Comparison of ENCODE assay signal across 14 cellular contexts in the genomic region with DNA sequence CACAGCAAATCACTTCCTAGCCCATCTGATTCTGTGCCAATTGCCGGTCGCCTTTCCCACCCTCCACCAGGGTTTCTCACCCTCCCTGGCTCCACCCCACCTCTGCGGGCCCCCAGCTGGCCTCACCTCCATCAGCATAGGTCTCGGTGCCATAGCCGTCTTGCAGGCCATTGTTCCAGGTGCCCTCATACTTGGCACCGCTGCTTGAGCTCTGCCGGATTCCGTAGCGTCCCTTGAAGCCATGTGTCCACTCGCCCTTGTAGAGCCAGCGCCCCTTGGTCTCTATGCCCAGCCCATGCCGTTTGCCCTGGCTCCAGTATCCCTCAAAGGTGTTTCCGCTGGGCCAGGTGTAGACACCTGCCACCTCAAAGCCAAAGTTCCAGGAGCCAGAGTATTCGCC. TPM values are rescaled to one million over a fixed set of nuclear protein-coding genes. Genes with fewer than 3 reads are reported as not detected.
DNase-seq lines count a peak whose midpoint lies in the region; ATAC-seq, FAIRE-seq and TF ChIP-seq lines count a peak whose summit lies in the region.
"Had no signal": no experiment of that assay in that cellular context is flagged by ENCODE, and none has a peak within 500 bp of the region (broad histone marks: within the 10 kb centered on the region; RNA-seq: fewer than 3 reads in every experiment).

No MANE protein-coding gene starts in this region.

- peak overlapping the region; percentile 81 to 86; a peak in 5 of 6 replicates for H3K27ac ChIP-seq in A549
- H3K27ac ChIP-seq in Peyer's patch: peak overlapping the region in 3 of 4 donors; percentile 26 to 86 (median 38)
- H3K27ac ChIP-seq in heart right ventricle: peak overlapping the region; percentile 79 to 98 (median 93)

- no peaks in the 10 kb centered on the region for H3K27me3 Mint-ChIP-seq in osteocyte (ENCODE audit: unreplicated experiment)

- POLR2A ChIA-PET in A549 (lab: Yijun Ruan, JAX): no interaction called here

- peak overlapping the region; percentile 78 for H3K4me3 Mint-ChIP-seq in osteocyte (ENCODE audit: unreplicated experiment)
- H3K4me3 Mint-ChIP-seq: activated T-cell treated with anti-CD3 and anti-CD28 coated beads, Interleukin-2, amount 50 U/mL, for 4 hours had no signal

- TF ChIP-seq POLR2A in A549 (IDR thresholded peaks at IDR 0.05; ENCODE audit: low read length) (no peak), Peyer's patch (IDR thresholded peaks at IDR 0.05) (no peak), erythroblast (IDR thresholded peaks at IDR 0.05; ENCODE audit: low read length) (no peak)

- no peaks in the 10 kb centered on the region for H3K36me3 Mint-ChIP-seq in osteocyte (ENCODE audit: unreplicated experiment)

- ATAC-seq in A549 (no peak), heart right ventricle (peak in 6 of 8 donors; percentile 1 to 43 (median 18)), GM18861 (IDR thresholded peaks at IDR 0.05; ENCODE audit: unreplicated experiment) (no peak), HG02938 (IDR thresholded peaks at IDR 0.05; ENCODE audit: unreplicated experiment) (no peak)

- H3K4me3 ChIP-seq in A549 (peak overlapping the region; percentile 48), Peyer's patch (peak overlapping the region in 3 of 4 donors; percentile 22 to 54 (median 53)), heart right ventricle (peak overlapping the region; percentile 20 to 73 (median 60))

- peaks cover 75% of the 10 kb centered on the region for H3K4me1 Mint-ChIP-seq in osteocyte (ENCODE audit: unreplicated experiment)

- DNase-seq in A549 (ENCODE audit: low read depth in 1 of 2, low spot score in 1 of 2): no peak
- no peak for DNase-seq in Peyer's patch
- DNase-seq in heart right ventricle: peak; percentile 20 to 21
- DNase-seq in osteocyte (ENCODE audit: extremely low spot score, unreplicated experiment): no peak
- DNase-seq in activated CD4-positive, alpha-beta T cell treated with anti-CD3 and anti-CD28 coated beads, Interleukin-2, amount 50 U/mL, for 1 hour: no peak
- DNase-seq in erythroblast (lab: John Stamatoyannopoulos, UW): no peak
- DNase-seq: activated T-cell treated with anti-CD3 and anti-CD28 coated beads, Interleukin-2, amount 50 U/mL, for 4 hours; anterior cingulate cortex; DMS79 treated with DMSO at 0.1 percent for 48 hours; NCI-H524 treated with DMSO at 0.1 percent for 48 hours; occipital lobe had no signal

- no peaks in the 10 kb centered on the region for H3K9me3 Mint-ChIP-seq in osteocyte (ENCODE audit: unreplicated experiment)
- H3K9me3 Mint-ChIP-seq: activated T-cell treated with anti-CD3 and anti-CD28 coated beads, Interleukin-2, amount 50 U/mL, for 4 hours had no signal

- H3K4me2 ChIP-seq in A549: peak overlapping the region; percentile 86

- 86% methylated on average over 14 of the region's 14 CpGs for WGBS in A549 (ENCODE audit: missing lambda C conversion rate)
- WGBS in heart right ventricle, 2 donors: 55 to 63% methylated on average over 14 of the region's 14 CpGs

- H3K4me1 ChIP-seq in A549: peaks cover 25% of the 10 kb centered on the region
- peaks cover 0 to 17% (median 2%) of the 10 kb centered on the region in 4 donors for H3K4me1 ChIP-seq in Peyer's patch
- peaks cover 6 to 62% (median 21%) of the 10 kb centered on the region in 9 donors for H3K4me1 ChIP-seq in heart right ventricle

- TF ChIP-seq RAD21 in A549 (conservative IDR thresholded peaks at IDR 0.05 in 1 of 2, IDR thresholded peaks at IDR 0.05 in 1 of 2): no peak

- CTCF ChIA-PET in A549 (lab: Yijun Ruan, JAX): interaction anchor here (0.6 to 4.5 kb wide), 2 partner anchors 28 to 70 kb away, joined by 3 to 54 read pairs; no protein-coding TSS in a partner anchor

- H3K9me3 ChIP-seq in A549 (no peaks in the 10 kb centered on the region), Peyer's patch (no peaks in the 10 kb centered on the region), heart right ventricle (no peaks in the 10 kb centered on the region)

- no peak for TF ChIP-seq CTCF in A549 (IDR thresholded peaks at IDR 0.05)
- TF ChIP-seq CTCF in Peyer's patch (IDR thresholded peaks at IDR 0.05): no peak
- no peak for TF ChIP-seq CTCF in heart right ventricle (IDR thresholded peaks at IDR 0.05)
- TF ChIP-seq CTCF in osteocyte (IDR thresholded peaks at IDR 0.05): no peak

- peak overlapping the region; percentile 77 for H3K27ac Mint-ChIP-seq in osteocyte (ENCODE audit: unreplicated experiment)

- no peak for TF ChIP-seq EP300 in A549 (IDR thresholded peaks at IDR 0.05)

- no peaks in the 10 kb centered on the region for H3K36me3 ChIP-seq in Peyer's patch
- H3K36me3 ChIP-seq in heart right ventricle: no peaks in the 10 kb centered on the region

- no peak for FAIRE-seq in A549 (lab: Jason Lieb, UNC)
- FAIRE-seq: endothelial cell of umbilical vein had no signal

- H3K27me3 ChIP-seq in Peyer's patch (no peaks in the 10 kb centered on the region), heart right ventricle (peaks cover 0 to 32% (median 0%) of the 10 kb centered on the region in 7 donors)

- intact Hi-C loops in heart right ventricle (cut with DNase I): loop anchor here in 7 of 10 donors (2.0 to 10.0 kb wide), 6 partner anchors 34 to 431 kb away; no protein-coding TSS in a partner anchor

TF ChIP-seq in A549, 52 proteins besides CTCF, POLR2A, EP300 and RAD21:
- TF ChIP-seq NFE2L2 (conservative IDR thresholded peaks at IDR 0.05; ENCODE audit: low read length): no peak
- no peak for TF ChIP-seq NPAS2 (CRISPR knock-in tag; IDR thresholded peaks at IDR 0.05; ENCODE audit: borderline replicate concordance)
- no peak for TF ChIP-seq HOXB5 (CRISPR knock-in tag; IDR thresholded peaks at IDR 0.05)
- TF ChIP-seq TFCP2L1 (CRISPR knock-in tag; IDR thresholded peaks at IDR 0.05): no peak
- no peak for TF ChIP-seq KDM1A (IDR thresholded peaks at IDR 0.05; ENCODE audit: low read depth)
- no peak for TF ChIP-seq ELK1 (IDR thresholded peaks at IDR 0.05; ENCODE audit: low read depth, low read length)
- no peak for TF ChIP-seq TP53 (CRISPR knock-in tag; IDR thresholded peaks at IDR 0.05)
- TF ChIP-seq POLR2AphosphoS2 (conservative IDR thresholded peaks at IDR 0.05; ENCODE audit: low read length): no peak
- no peak for TF ChIP-seq RCOR1 (IDR thresholded peaks at IDR 0.05; ENCODE audit: low read depth, low read length)
- TF ChIP-seq MAFK (IDR thresholded peaks at IDR 0.05; ENCODE audit: partially characterized antibody): no peak
- no peak for TF ChIP-seq HES2 (IDR thresholded peaks at IDR 0.05)
- TF ChIP-seq ZSCAN20 (CRISPR knock-in tag; IDR thresholded peaks at IDR 0.05): no peak
- TF ChIP-seq RARB (CRISPR knock-in tag; IDR thresholded peaks at IDR 0.05): no peak
- TF ChIP-seq MAZ (IDR thresholded peaks at IDR 0.05; ENCODE audit: borderline replicate concordance, low read depth, low read length): no peak
- TF ChIP-seq CHD2 (IDR thresholded peaks at IDR 0.05; ENCODE audit: low read length, partially characterized antibody): no peak
- TF ChIP-seq SMC3 (IDR thresholded peaks at IDR 0.05): no peak
- TF ChIP-seq, protein P1, sequence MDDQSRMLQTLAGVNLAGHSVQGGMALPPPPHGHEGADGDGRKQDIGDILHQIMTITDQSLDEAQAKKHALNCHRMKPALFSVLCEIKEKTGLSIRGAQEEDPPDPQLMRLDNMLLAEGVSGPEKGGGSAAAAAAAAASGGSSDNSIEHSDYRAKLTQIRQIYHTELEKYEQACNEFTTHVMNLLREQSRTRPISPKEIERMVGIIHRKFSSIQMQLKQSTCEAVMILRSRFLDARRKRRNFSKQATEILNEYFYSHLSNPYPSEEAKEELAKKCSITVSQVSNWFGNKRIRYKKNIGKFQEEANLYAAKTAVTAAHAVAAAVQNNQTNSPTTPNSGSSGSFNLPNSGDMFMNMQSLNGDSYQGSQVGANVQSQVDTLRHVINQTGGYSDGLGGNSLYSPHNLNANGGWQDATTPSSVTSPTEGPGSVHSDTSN (IDR thresholded peaks at IDR 0.05): no peak
- TF ChIP-seq GATA3 (IDR thresholded peaks at IDR 0.05; ENCODE audit: borderline replicate concordance): no peak
TF ChIP-seq in A549: peak in this region for 0.

RNA-seq across cellular contexts. Expression of gene JPH2, which starts 0.8 kb away (rescaled TPM):
- polyA plus RNA-seq in A549 (2011; rRNA removed): 0.83 and 1.0 TPM in 2 replicates
- 0.79 and 1.3 TPM in 2 replicates for polyA plus RNA-seq in A549 (2012; cell fraction: cytosol; rRNA removed)
- polyA plus RNA-seq in A549 (2012; cell fraction: nucleus; rRNA removed): 1.4 and 1.5 TPM in 2 replicates
- polyA plus RNA-seq in A549 (2017; fragmentation: RNase III; extraction: RNeasy Plus Mini Kit Qiagen cat#74134 plus additional on column Dnase treatment): 2.6 to 3.4 TPM (median 3.3 TPM) in 3 replicates
- polyA minus RNA-seq in A549 (2011; rRNA and poly(A)+ RNA removed): 1.2 and 1.8 TPM in 2 replicates
- total RNA-seq in Peyer's patch: 1 to 10 TPM; 1.2 to 8.0 (median 4.2) TPM
- total RNA-seq in heart right ventricle: 100 to 1,000 TPM in 9 of 10 donors, 10 to 100 TPM in 1; 97.2 to 215 (median 152) TPM
- polyA plus RNA-seq in heart right ventricle: 10 to 100 TPM; 61.9 to 94.7 TPM
- total RNA-seq in osteocyte: 14.2 and 16.5 TPM in 2 replicates
- total RNA-seq: activated T-cell treated with anti-CD3 and anti-CD28 coated beads, Interleukin-2, amount 50 U/mL, for 4 hours; endothelial cell of umbilical vein had no signal
- polyA plus RNA-seq: endothelial cell of umbilical vein had no signal

RNA-seq across cellular contexts. Expression of gene OSER1, which starts 24.4 kb away (rescaled TPM):
- polyA plus RNA-seq in A549 (2011; rRNA removed) (62.6 and 73.0 TPM in 2 replicates), A549 (2017; fragmentation: RNase III; extraction: RNeasy Plus Mini Kit Qiagen cat#74134 plus additional on column Dnase treatment) (46.7 to 50.4 TPM (median 47.5 TPM) in 3 replicates), heart right ventricle (10 to 100 TPM; 16.4 to 26.9 TPM)
- polyA plus RNA-seq in A549 (2012; cell fraction: cytosol; rRNA removed): 32.0 and 35.8 TPM in 2 replicates
- polyA plus RNA-seq in A549 (2012; cell fraction: nucleus; rRNA removed): 36.7 and 48.6 TPM in 2 replicates
- polyA minus RNA-seq in A549 (2011; rRNA and poly(A)+ RNA removed): 47.4 and 47.8 TPM in 2 replicates
- total RNA-seq in Peyer's patch (10 to 100 TPM; 37.6 to 55.3 (median 38.2) TPM), heart right ventricle (10 to 100 TPM; 22.6 to 37.3 (median 31.3) TPM), osteocyte (41.2 and 44.9 TPM in 2 replicates)

Comparison
In these comparisons a context has a peak if more than half of its experiments do, and no peak if none do; other contexts are left out.
1. ATAC-seq: peak in heart right ventricle (6 of 8); none in A549 (0 of 2), GM18861 (single experiment) and HG02938 (single experiment).
2. DNase-seq: peak in heart right ventricle (2 of 2); none in A549 (0 of 2), Peyer's patch (0 of 3), osteocyte (single experiment), activated CD4-positive, alpha-beta T cell treated with anti-CD3 and anti-CD28 coated beads, Interleukin-2, amount 50 U/mL, for 1 hour (single experiment) and erythroblast (0 of 2).
3. H3K27ac ChIP-seq: peak in every context shown above with its lines; median percentile 93 in heart right ventricle; 84 in A549; 38 in Peyer's patch.
4. Peak in every context shown above with its lines, with median percentiles within 50 percentile points of each other: H3K4me3 ChIP-seq.